13 cellular contexts compared by ENCODE assay signal in the genomic region with DNA sequence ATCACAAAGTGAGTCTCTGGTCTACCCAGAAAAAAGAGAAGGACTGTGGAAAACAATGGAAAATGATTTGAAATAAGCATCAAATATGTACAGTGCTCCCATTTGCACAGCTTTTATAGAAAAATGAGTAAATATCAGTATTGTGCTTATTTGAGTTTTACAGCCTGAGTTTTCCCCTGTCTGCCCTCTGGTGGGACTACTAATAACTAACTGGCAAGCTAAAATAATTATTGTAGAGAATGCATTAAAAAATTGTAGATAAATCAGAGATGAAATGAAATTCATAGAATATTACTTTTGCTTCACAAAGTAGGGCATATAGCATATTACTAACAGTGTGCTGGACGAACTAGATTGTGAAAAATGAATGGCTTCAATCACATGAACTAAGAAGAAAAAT.
A peak's percentile ranks its signal among the peaks of the same experiment; 100 is the strongest.
DNase-seq lines count a peak whose midpoint lies in the region; ATAC-seq, FAIRE-seq and TF ChIP-seq lines count a peak whose summit lies in the region.
"Had no signal": no experiment of that assay in that cellular context is flagged by ENCODE, and none has a peak within 500 bp of the region (broad histone marks: within the 10 kb centered on the region; RNA-seq: fewer than 3 reads in every experiment).

No MANE protein-coding gene starts in this region.

- WGBS in esophagus muscularis mucosa = 89% methylated on average over 1 of the region's 1 CpG

- no peak for TF ChIP-seq POLR2A in esophagus muscularis mucosa (IDR thresholded peaks at IDR 0.05; ENCODE audit: low read depth)

- H3K9me3 ChIP-seq in esophagus muscularis mucosa = no peaks in the 10 kb centered on the region

- H3K27ac ChIP-seq in esophagus muscularis mucosa (replicated peaks in 1 of 4) = no peak overlapping the region

- TF ChIP-seq EP300 in esophagus muscularis mucosa (IDR thresholded peaks at IDR 0.05) = no peak

- peak; percentile 91 for FAIRE-seq in A204.1 (lab: Jason Lieb, UNC)
- FAIRE-seq in G401.6 (lab: Jason Lieb, UNC) = peak; percentile 63
- FAIRE-seq: GM18507 had no signal

- peak in 1 of 3 experiments; percentile 7 for TF ChIP-seq CTCF in esophagus muscularis mucosa (IDR thresholded peaks at IDR 0.05)

- DNase-seq in SK-MEL-5 (ENCODE audit: low read depth, low spot score) = peak; percentile 21
- peak; percentile 27 for DNase-seq in fibroblast of the conjunctiva (ENCODE audit: low read depth)
- no peak for DNase-seq in esophagus muscularis mucosa (ENCODE audit: extremely low spot score)
- DNase-seq in activated CD4-positive, alpha-beta T cell treated with anti-CD3 and anti-CD28 coated beads for 4 hours = no peak
- DNase-seq: KBM-7; NK-92 treated with Interleukin-12 subunit alpha and Interleukin-12 subunit beta, amount 100 ng/mL, for 24 hours; stimulated activated CD4-positive, alpha-beta T cell treated with anti-CD3 and anti-CD28 coated beads, Interleukin-2, amount 100 ng/mL, for 48 hours had no signal

- no peaks in the 10 kb centered on the region for H3K27me3 ChIP-seq in esophagus muscularis mucosa

- in situ Hi-C loops in SK-MEL-5 (cut with HindIII; ENCODE audit: low pct_unique_long_range_greater_than_20kb, low sequenced_read_pairs) = no loop called here

- no peaks in the 10 kb centered on the region for H3K36me3 ChIP-seq in esophagus muscularis mucosa

- H3K4me1 ChIP-seq in esophagus muscularis mucosa = no peaks in the 10 kb centered on the region

- intact Hi-C loops in esophagus muscularis mucosa (cut with DNase I) = no loop called here

- H3K4me3 ChIP-seq in esophagus muscularis mucosa = no peak overlapping the region

- ATAC-seq in GM21737 (IDR thresholded peaks at IDR 0.05; ENCODE audit: unreplicated experiment) (no peak), GM18858 (IDR thresholded peaks at IDR 0.05; ENCODE audit: unreplicated experiment) (no peak)
- ATAC-seq: natural killer cell treated with Interleukin-12 subunit alpha and Interleukin-12 subunit beta and Interleukin-15 and Interleukin-18, amount 100 ng/mL, for 72 hours had no signal

Comparison
In these comparisons a context has a peak if more than half of its experiments do, and no peak if none do; other contexts are left out.
1. DNase-seq: peak in SK-MEL-5 (single experiment) and fibroblast of the conjunctiva (single experiment); none in esophagus muscularis mucosa (single experiment) and activated CD4-positive, alpha-beta T cell treated with anti-CD3 and anti-CD28 coated beads for 4 hours (0 of 2).